In the genomic region with DNA sequence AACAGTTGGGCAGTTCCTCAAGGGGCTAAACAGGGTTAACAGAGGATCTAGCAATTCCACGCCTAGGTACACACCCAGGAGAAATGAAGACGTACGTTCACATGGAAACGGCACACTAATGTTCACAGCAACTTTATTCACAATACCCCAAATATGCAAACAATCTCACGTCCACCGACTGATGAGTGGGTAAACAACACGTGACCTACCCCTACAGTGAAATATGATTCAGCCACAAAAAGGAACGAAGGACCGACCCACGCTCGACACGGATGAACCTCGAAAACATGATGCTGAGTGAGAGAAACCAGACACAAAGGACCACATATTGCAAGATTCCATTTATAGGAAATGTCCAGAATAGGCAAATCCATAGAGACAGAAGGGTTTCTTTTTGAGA, we compare ENCODE assay signal across 11 cellular contexts.
DNase-seq lines count a peak whose midpoint lies in the region; ATAC-seq and TF ChIP-seq lines count a peak whose summit lies in the region.
"Had no signal": no experiment of that assay in that cellular context is flagged by ENCODE, and none has a peak within 500 bp of the region (broad histone marks: within the 10 kb centered on the region; RNA-seq: fewer than 3 reads in every experiment).

No MANE protein-coding gene starts in this region.

- H3K36me3 ChIP-seq in ascending aorta (peaks cover 3 to 8% of the 10 kb centered on the region in 2 donors), transverse colon (peaks cover 0 to 8% (median 0%) of the 10 kb centered on the region in 4 donors)

- TF ChIP-seq POLR2A in transverse colon (IDR thresholded peaks at IDR 0.05), result no peak

- CTCF ChIA-PET in activated naive CD4-positive, alpha-beta T cell treated with anti-CD3 and anti-CD28 coated beads for 36 hours (lab: Charles Lee), result interaction anchor here (1.0 to 2.4 kb wide), 2 partner anchors 12 to 312 kb away, joined by 3 to 8 read pairs; no protein-coding TSS in a partner anchor

- TF ChIP-seq CTCF in ascending aorta (IDR thresholded peaks at IDR 0.05), result no peak
- TF ChIP-seq CTCF in transverse colon (IDR thresholded peaks at IDR 0.05), result no peak

- peaks cover under 1% of the 10 kb centered on the region for H3K36me3 Mint-ChIP-seq in activated naive CD8-positive, alpha-beta T cell
- H3K36me3 Mint-ChIP-seq in activated naive CD8-positive, alpha-beta T cell treated with anti-CD3 and anti-CD28 coated beads for 36 hours, result peaks cover 28% of the 10 kb centered on the region
- H3K36me3 Mint-ChIP-seq in immature natural killer cell, result peaks cover 2 to 5% (median 5%) of the 10 kb centered on the region in 3 donors
- peaks cover 15% of the 10 kb centered on the region for H3K36me3 Mint-ChIP-seq in activated naive CD4-positive, alpha-beta T cell treated with anti-CD3 and anti-CD28 coated beads for 36 hours (ENCODE audit: low read depth)

- no peak overlapping the region for H3K4me3 ChIP-seq in ascending aorta
- H3K4me3 ChIP-seq in transverse colon, result no peak overlapping the region

- TF ChIP-seq EP300 in transverse colon (IDR thresholded peaks at IDR 0.05; ENCODE audit: low read depth), result no peak

- H3K27ac Mint-ChIP-seq in activated naive CD8-positive, alpha-beta T cell, result no peak overlapping the region
- H3K27ac Mint-ChIP-seq in activated naive CD8-positive, alpha-beta T cell treated with anti-CD3 and anti-CD28 coated beads for 36 hours, result no peak overlapping the region
- peak overlapping the region; percentile 91 to 97 (median 92) for H3K27ac Mint-ChIP-seq in immature natural killer cell
- H3K27ac Mint-ChIP-seq in activated naive CD4-positive, alpha-beta T cell treated with anti-CD3 and anti-CD28 coated beads for 36 hours, result no peak overlapping the region

- peak overlapping the region; percentile 11 for H3K4me3 Mint-ChIP-seq in activated naive CD8-positive, alpha-beta T cell
- no peak overlapping the region for H3K4me3 Mint-ChIP-seq in activated naive CD8-positive, alpha-beta T cell treated with anti-CD3 and anti-CD28 coated beads for 36 hours
- peak overlapping the region; percentile 33 to 77 (median 65) for H3K4me3 Mint-ChIP-seq in immature natural killer cell
- H3K4me3 Mint-ChIP-seq in activated naive CD4-positive, alpha-beta T cell treated with anti-CD3 and anti-CD28 coated beads for 36 hours, result no peak overlapping the region

- H3K27me3 Mint-ChIP-seq in activated naive CD8-positive, alpha-beta T cell, result no peaks in the 10 kb centered on the region
- H3K27me3 Mint-ChIP-seq in activated naive CD8-positive, alpha-beta T cell treated with anti-CD3 and anti-CD28 coated beads for 36 hours, result no peaks in the 10 kb centered on the region
- peaks cover 10 to 22% (median 12%) of the 10 kb centered on the region in 3 donors for H3K27me3 Mint-ChIP-seq in immature natural killer cell (ENCODE audit: low read depth in 3 of 3)
- no peaks in the 10 kb centered on the region for H3K27me3 Mint-ChIP-seq in activated naive CD4-positive, alpha-beta T cell treated with anti-CD3 and anti-CD28 coated beads for 36 hours (ENCODE audit: low read depth)

- peaks cover 44 to 45% of the 10 kb centered on the region in 2 donors for H3K4me1 ChIP-seq in ascending aorta
- peaks cover 34 to 70% (median 48%) of the 10 kb centered on the region in 4 donors for H3K4me1 ChIP-seq in transverse colon

- WGBS in transverse colon (ENCODE audit: low coverage in 1 of 2), 2 donors, result 47 to 70% methylated on average over 8 to 13 of the region's 13 CpGs

- H3K4me1 Mint-ChIP-seq in activated naive CD8-positive, alpha-beta T cell (ENCODE audit: low read depth), result peaks cover 61% of the 10 kb centered on the region
- peaks cover 47% of the 10 kb centered on the region for H3K4me1 Mint-ChIP-seq in activated naive CD8-positive, alpha-beta T cell treated with anti-CD3 and anti-CD28 coated beads for 36 hours
- peaks cover 89 to 90% of the 10 kb centered on the region in 2 donors for H3K4me1 Mint-ChIP-seq in immature natural killer cell
- peaks cover 57% of the 10 kb centered on the region for H3K4me1 Mint-ChIP-seq in activated naive CD4-positive, alpha-beta T cell treated with anti-CD3 and anti-CD28 coated beads for 36 hours (ENCODE audit: low read depth)

- no peaks in the 10 kb centered on the region for H3K27me3 ChIP-seq in ascending aorta
- H3K27me3 ChIP-seq in transverse colon, result no peaks in the 10 kb centered on the region

- H3K9me3 ChIP-seq in ascending aorta (no peaks in the 10 kb centered on the region), transverse colon (no peaks in the 10 kb centered on the region)

- no peak for ATAC-seq in GM21737 (IDR thresholded peaks at IDR 0.05; ENCODE audit: unreplicated experiment)

- peak overlapping the region; percentile 91 to 99 for H3K27ac ChIP-seq in ascending aorta
- H3K27ac ChIP-seq in transverse colon, result peak overlapping the region; percentile 84 to 94 (median 86)

- in situ Hi-C loops in transverse colon (cut with MboI; ENCODE audit: low pct_ligation_motif_present in 1 of 4, low pct_unique_long_range_greater_than_20kb in 1 of 4, low sequenced_read_pairs in 3 of 4), result no loop called here

- H3K9me3 Mint-ChIP-seq in activated naive CD8-positive, alpha-beta T cell (ENCODE audit: low read depth), result no peaks in the 10 kb centered on the region
- no peaks in the 10 kb centered on the region for H3K9me3 Mint-ChIP-seq in activated naive CD8-positive, alpha-beta T cell treated with anti-CD3 and anti-CD28 coated beads for 36 hours
- no peaks in the 10 kb centered on the region for H3K9me3 Mint-ChIP-seq in immature natural killer cell
- H3K9me3 Mint-ChIP-seq in activated naive CD4-positive, alpha-beta T cell treated with anti-CD3 and anti-CD28 coated beads for 36 hours, result peaks cover 2% of the 10 kb centered on the region

- DNase-seq in activated naive CD8-positive, alpha-beta T cell treated with anti-CD3 and anti-CD28 coated beads for 36 hours, result no peak
- no peak for DNase-seq in ascending aorta (ENCODE audit: low spot score in 2 of 2)
- DNase-seq in immature natural killer cell, result peak; percentile 58 to 68 (median 60)
- no peak for DNase-seq in transverse colon
- no peak for DNase-seq in HuH-7 (ENCODE audit: low spot score)
- DNase-seq in activated naive CD4-positive, alpha-beta T cell treated with anti-CD3 and anti-CD28 coated beads for 36 hours, result no peak
- DNase-seq: AML-193, NCI-H510A, retina had no signal

- intact Hi-C loops in ascending aorta (cut with DNase I) (loop anchor here (5.0 to 10.0 kb wide), 2 partner anchors 293 to 420 kb away; no protein-coding TSS in a partner anchor), transverse colon (cut with DNase I; ENCODE audit: low total_unique reads) (loop anchor here (5.0 kb wide), 1 partner anchor 32 kb away; no protein-coding TSS in a partner anchor)
- intact Hi-C loops in activated naive CD4-positive, alpha-beta T cell treated with anti-CD3 and anti-CD28 coated beads for 36 hours (cut with micrococcal nuclease), result loop anchor here (5.0 kb wide), 1 partner anchor 737 kb away; no protein-coding TSS in a partner anchor

Comparison
In these comparisons a context has a peak if more than half of its experiments do, and no peak if none do; other contexts are left out.
1. H3K4me3 Mint-ChIP-seq: peak in activated naive CD8-positive, alpha-beta T cell (single experiment) and immature natural killer cell (5 of 5); none in activated naive CD8-positive, alpha-beta T cell treated with anti-CD3 and anti-CD28 coated beads for 36 hours (single experiment) and activated naive CD4-positive, alpha-beta T cell treated with anti-CD3 and anti-CD28 coated beads for 36 hours (single experiment).
2. H3K27ac Mint-ChIP-seq: peak in immature natural killer cell (6 of 6); none in activated naive CD8-positive, alpha-beta T cell (single experiment), activated naive CD8-positive, alpha-beta T cell treated with anti-CD3 and anti-CD28 coated beads for 36 hours (single experiment) and activated naive CD4-positive, alpha-beta T cell treated with anti-CD3 and anti-CD28 coated beads for 36 hours (single experiment).
3. DNase-seq: peak in immature natural killer cell (3 of 3); none in activated naive CD8-positive, alpha-beta T cell treated with anti-CD3 and anti-CD28 coated beads for 36 hours (single experiment), ascending aorta (0 of 2), transverse colon (single experiment), HuH-7 (single experiment) and activated naive CD4-positive, alpha-beta T cell treated with anti-CD3 and anti-CD28 coated beads for 36 hours (single experiment).